30 cellular contexts compared by ENCODE assay signal in genomic region chr16:27917953-27918352, GRCh38.
"Had no signal": no experiment of that assay in that cellular context is flagged by ENCODE, and none has a peak within 500 bp of the region (broad histone marks: within the 10 kb centered on the region; RNA-seq: fewer than 3 reads in every experiment).

No MANE protein-coding gene starts in this region.

- DNase-seq: activated CD4-positive, alpha-beta memory T cell treated with anti-CD3 and anti-CD28 coated beads, Interleukin-2, amount 10 ng/mL, durations not matched to agents 7 days and 5 days; activated CD4-positive, alpha-beta T cell treated with anti-CD3 and anti-CD28 coated beads for 1 hour; activated CD4-positive, alpha-beta T cell treated with anti-CD3 and anti-CD28 coated beads for 36 hours; activated CD4-positive, alpha-beta T cell treated with anti-CD3 and anti-CD28 coated beads for 48 hours; activated CD4-positive, alpha-beta T cell treated with anti-CD3 and anti-CD28 coated beads, Interleukin-2, amount 10 ng/mL, durations not matched to agents 7 days and 5 days; activated CD4-positive, alpha-beta T cell treated with anti-CD3 and anti-CD28 coated beads, Interleukin-2, amount 50 U/mL, for 48 hours; activated CD4-positive, CD25-positive, alpha-beta regulatory T cell; activated CD8-positive, alpha-beta memory T cell treated with anti-CD3 and anti-CD28 coated beads for 24 hours; activated CD8-positive, alpha-beta memory T cell treated with anti-CD3 and anti-CD28 coated beads, Interleukin-2, amount 10 ng/mL, durations not matched to agents 7 days and 5 days; activated CD8-positive, alpha-beta memory T cell treated with anti-CD3 and anti-CD28 coated beads, Interleukin-2, amount 50 U/mL, for 48 hours; activated CD8-positive, alpha-beta T cell treated with anti-CD3 and anti-CD28 coated beads, Interleukin-2, amount 10 ng/mL, durations not matched to agents 7 days and 5 days; activated effector memory CD4-positive, alpha-beta T cell treated with Interleukin-2 at 50 U/mL for 16 hours; activated gamma-delta T cell; activated naive CD4-positive, alpha-beta T cell treated with anti-CD3 and anti-CD28 coated beads, Interleukin-2, amount 10 ng/mL, durations not matched to agents 7 days and 5 days; activated naive CD4-positive, alpha-beta T cell treated with Interleukin-2 at 50 U/mL for 16 hours; activated naive CD8-positive, alpha-beta T cell treated with anti-CD3 and anti-CD28 coated beads, Interleukin-2, amount 10 ng/mL, durations not matched to agents 7 days and 5 days; activated naive CD8-positive, alpha-beta T cell treated with anti-CD3 and anti-CD28 coated beads, Interleukin-2, amount 50 U/mL, for 24 hours; activated T-cell treated with anti-CD3 and anti-CD28 coated beads, Interleukin-2, amount 50 U/mL, for 24 hours; activated T-cell treated with anti-CD3 and anti-CD28 coated beads, Interleukin-2, amount 50 U/mL, for 48 hours; amygdala; anterior cingulate cortex; cerebellar nuclear complex; T-helper 1 cell; T-helper 2 cell; T-helper 9 cell; WERI-Rb-1 had no signal

- H3K36me3 ChIP-seq: ascending aorta, cardiac muscle cell, WERI-Rb-1 had no signal

- H3K27ac ChIP-seq: cardiac muscle cell, WERI-Rb-1 had no signal

- ATAC-seq: activated CD4-positive, alpha-beta T cell treated with anti-CD3 and anti-CD28 coated beads for 36 hours; activated CD4-positive, CD25-positive, alpha-beta regulatory T cell treated with anti-CD3 and anti-CD28 coated beads, Interleukin-2, amount 50 U/mL, for 24 hours; activated CD8-positive, alpha-beta memory T cell treated with anti-CD3 and anti-CD28 coated beads, Interleukin-2, amount 10 ng/mL, durations not matched to agents 7 days and 5 days; activated CD8-positive, alpha-beta T cell treated with anti-CD3 and anti-CD28 coated beads, Interleukin-2, amount 10 ng/mL, durations not matched to agents 7 days and 5 days; activated naive CD8-positive, alpha-beta T cell treated with anti-CD3 and anti-CD28 coated beads, Interleukin-2, amount 50 U/mL, for 24 hours; WTC11 had no signal

- H3K9me3 ChIP-seq: ascending aorta had no signal

- H3K27me3 ChIP-seq: ascending aorta, cardiac muscle cell had no signal

- H3K4me3 ChIP-seq: ascending aorta, cardiac muscle cell had no signal

- H3K4me1 ChIP-seq: ascending aorta had no signal
